Comparison of ENCODE assay signal across 18 cellular contexts in the genomic region with DNA sequence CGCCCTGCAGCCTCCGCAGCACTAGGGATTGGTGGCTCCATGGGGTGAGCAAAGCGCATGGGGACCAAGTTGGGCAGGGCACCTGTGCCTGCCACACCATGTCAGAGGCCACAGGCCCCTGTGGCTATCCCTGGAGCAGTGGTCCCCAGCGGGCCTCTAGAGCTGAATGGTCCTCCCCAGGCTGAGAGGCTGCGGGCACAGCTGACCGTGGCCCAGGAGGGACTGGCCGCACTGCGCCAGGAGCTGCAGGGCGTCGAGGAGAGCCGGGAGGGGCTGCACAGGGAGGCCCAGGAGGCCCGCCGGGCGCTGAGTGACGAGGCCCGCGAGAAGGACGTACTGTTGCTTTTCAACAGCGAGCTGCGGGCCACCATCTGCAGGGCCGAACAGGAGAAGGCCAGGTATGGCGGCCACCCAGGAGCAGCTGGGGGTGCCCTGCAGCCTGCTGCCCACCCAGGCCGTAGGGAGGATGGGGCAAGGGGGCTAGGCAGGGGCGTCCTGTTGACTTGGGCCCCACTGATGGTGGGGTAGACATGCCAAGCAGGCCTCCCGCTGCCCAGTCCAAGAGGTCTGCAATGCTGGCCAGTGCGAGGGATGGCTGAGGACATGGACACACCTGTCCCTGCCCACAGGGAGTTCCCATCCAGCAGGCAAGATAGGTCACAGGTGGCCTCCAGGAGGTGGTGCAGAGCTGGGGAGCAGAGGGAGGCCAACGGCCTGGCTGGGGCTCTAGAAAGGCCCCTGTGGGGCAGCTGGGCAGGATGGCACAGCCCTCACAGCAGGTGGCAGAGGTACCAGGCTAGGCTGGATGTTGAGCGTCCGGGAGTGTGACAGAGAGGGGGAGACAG. TPM values are rescaled to one million over a fixed set of nuclear protein-coding genes. Genes with fewer than 3 reads are reported as not detected.
DNase-seq lines count a peak whose midpoint lies in the region; ATAC-seq and TF ChIP-seq lines count a peak whose summit lies in the region.
"Had no signal": no experiment of that assay in that cellular context is flagged by ENCODE, and none has a peak within 500 bp of the region (broad histone marks: within the 10 kb centered on the region; RNA-seq: fewer than 3 reads in every experiment).

No MANE protein-coding gene starts in this region.

- ATAC-seq in SK-N-SH treated with all-trans-retinoic acid at 6 μM for 48 hours (no peak), left lung (no peak), sciatic nerve (no peak)
- ATAC-seq: activated T-helper 17 cell treated with anti-CD3 and anti-CD28 coated beads, Interleukin-2, amount 50 U/mL, for 72 hours had no signal

- TF ChIP-seq CTCF in SK-N-SH (IDR thresholded peaks at IDR 0.05) (no peak), Peyer's patch (IDR thresholded peaks at IDR 0.05) (no peak), left lung (IDR thresholded peaks at IDR 0.05) (no peak)

- no peak for TF ChIP-seq EP300 in SK-N-SH (IDR thresholded peaks at IDR 0.05; ENCODE audit: borderline replicate concordance in 1 of 2, low read depth in 1 of 2, low read length in 1 of 2)

- DNase-seq in SK-N-SH (peak; percentile 30), Peyer's patch (peak in 2 of 3 donors; percentile 43 to 44), left lung (peak; percentile 30 to 71), sciatic nerve (ENCODE audit: low spot score) (peak; percentile 58), iPS-NIHi7 (ENCODE audit: extremely low spot score) (no peak), NCI-H510A treated with DMSO at 0.1 percent for 48 hours (lab: John Stamatoyannopoulos, UW) (no peak)
- no peak for DNase-seq in stimulated activated naive CD4-positive, alpha-beta T cell (lab: John Stamatoyannopoulos, UW)
- DNase-seq: DMS79 treated with DMSO at 0.1 percent for 48 hours, KG1, kidney glomerular epithelial cell, NCI-H2081, NCI-H69, transverse colon had no signal

- no peaks in the 10 kb centered on the region for H3K79me2 ChIP-seq in SK-N-SH (ENCODE audit: insufficient read depth)

- H3F3A ChIP-seq in SK-N-SH (replicated peaks; ENCODE audit: insufficient read depth): no peaks in the 10 kb centered on the region

- H3K4me2 ChIP-seq in SK-N-SH: no peak overlapping the region

- H2AFZ ChIP-seq in SK-N-SH (ENCODE audit: low read depth): no peak overlapping the region

- H3K27me3 ChIP-seq in SK-N-SH (ENCODE audit: insufficient read depth) (no peaks in the 10 kb centered on the region), Peyer's patch (no peaks in the 10 kb centered on the region), left lung (no peaks in the 10 kb centered on the region)
- H3K27me3 ChIP-seq: transverse colon had no signal

- H3K9me3 ChIP-seq in SK-N-SH: no peaks in the 10 kb centered on the region
- H3K9me3 ChIP-seq in Peyer's patch: no peaks in the 10 kb centered on the region
- no peaks in the 10 kb centered on the region for H3K9me3 ChIP-seq in left lung
- H3K9me3 ChIP-seq: transverse colon had no signal

- H4K20me1 ChIP-seq in SK-N-SH (ENCODE audit: insufficient read depth): no peaks in the 10 kb centered on the region

- CTCF ChIA-PET in SK-N-SH (lab: Yijun Ruan, JAX): interaction anchor here (3.6 kb wide), 1 partner anchor 50 kb away, joined by 11 read pairs; no protein-coding TSS in a partner anchor

- WGBS in SK-N-SH (ENCODE audit: low lambda C conversion rate): 82% methylated on average over 15 of the region's 29 CpGs

- TF ChIP-seq POLR2A in Peyer's patch (IDR thresholded peaks at IDR 0.05): no peak

- TF ChIP-seq RAD21 in SK-N-SH (IDR thresholded peaks at IDR 0.05; ENCODE audit: low read length): no peak

- peaks cover 0 to 32% of the 10 kb centered on the region in 2 experiments; a peak in 1 of 4 replicates for H3K4me1 ChIP-seq in SK-N-SH (ENCODE audit: control insufficient read depth in 1 of 2, insufficient read depth in 2 of 2, low read depth in 1 of 2, low read length in 1 of 2)
- peaks cover 0 to 32% (median 0%) of the 10 kb centered on the region in 4 donors for H3K4me1 ChIP-seq in Peyer's patch
- peaks cover 0 to 27% of the 10 kb centered on the region in 2 donors for H3K4me1 ChIP-seq in left lung

- POLR2A ChIA-PET in SK-N-SH (lab: Yijun Ruan, JAX): no interaction called here

- H3K36me3 ChIP-seq in SK-N-SH (replicated peaks in 1 of 2; ENCODE audit: control insufficient read depth in 1 of 2, insufficient read depth in 2 of 2, low read length in 1 of 2) (no peaks in the 10 kb centered on the region), Peyer's patch (no peaks in the 10 kb centered on the region), left lung (no peaks in the 10 kb centered on the region)
- H3K36me3 ChIP-seq: transverse colon had no signal

- intact Hi-C loops in left lung (cut with DNase I) (no loop called here), sciatic nerve (cut with DNase I) (loop anchor here (10.0 kb wide), 1 partner anchor 1529 kb away; no protein-coding TSS in a partner anchor)

- no peak overlapping the region for H3K4me3 ChIP-seq in SK-N-SH (ENCODE audit: low read depth in 2 of 2, low read length in 1 of 2)
- no peak overlapping the region for H3K4me3 ChIP-seq in Peyer's patch
- H3K4me3 ChIP-seq in left lung: no peak overlapping the region
- H3K4me3 ChIP-seq: transverse colon had no signal

- no peak overlapping the region for H3K9ac ChIP-seq in SK-N-SH

- H3K27ac ChIP-seq in SK-N-SH (ENCODE audit: low read depth in 2 of 2, low read length in 1 of 2) (no peak overlapping the region), Peyer's patch (peak overlapping the region in 3 of 4 donors; percentile 57 to 86 (median 70)), left lung (no peak overlapping the region)
- H3K27ac ChIP-seq: C4-2B had no signal

- H3K9me2 ChIP-seq in SK-N-SH: no peaks in the 10 kb centered on the region

TF ChIP-seq in SK-N-SH, 30 proteins besides CTCF, POLR2A, EP300 and RAD21 (continues in another document):
- TF ChIP-seq, protein P1, sequence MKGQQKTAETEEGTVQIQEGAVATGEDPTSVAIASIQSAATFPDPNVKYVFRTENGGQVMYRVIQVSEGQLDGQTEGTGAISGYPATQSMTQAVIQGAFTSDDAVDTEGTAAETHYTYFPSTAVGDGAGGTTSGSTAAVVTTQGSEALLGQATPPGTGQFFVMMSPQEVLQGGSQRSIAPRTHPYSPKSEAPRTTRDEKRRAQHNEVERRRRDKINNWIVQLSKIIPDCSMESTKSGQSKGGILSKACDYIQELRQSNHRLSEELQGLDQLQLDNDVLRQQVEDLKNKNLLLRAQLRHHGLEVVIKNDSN (IDR thresholded peaks at IDR 0.05; ENCODE audit: borderline replicate concordance, low read depth): no peak
- no peak for TF ChIP-seq FOXJ3 (CRISPR knock-in tag; IDR thresholded peaks at IDR 0.05)
- TF ChIP-seq, protein P2, sequence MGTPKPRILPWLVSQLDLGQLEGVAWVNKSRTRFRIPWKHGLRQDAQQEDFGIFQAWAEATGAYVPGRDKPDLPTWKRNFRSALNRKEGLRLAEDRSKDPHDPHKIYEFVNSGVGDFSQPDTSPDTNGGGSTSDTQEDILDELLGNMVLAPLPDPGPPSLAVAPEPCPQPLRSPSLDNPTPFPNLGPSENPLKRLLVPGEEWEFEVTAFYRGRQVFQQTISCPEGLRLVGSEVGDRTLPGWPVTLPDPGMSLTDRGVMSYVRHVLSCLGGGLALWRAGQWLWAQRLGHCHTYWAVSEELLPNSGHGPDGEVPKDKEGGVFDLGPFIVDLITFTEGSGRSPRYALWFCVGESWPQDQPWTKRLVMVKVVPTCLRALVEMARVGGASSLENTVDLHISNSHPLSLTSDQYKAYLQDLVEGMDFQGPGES (IDR thresholded peaks at IDR 0.05; ENCODE audit: low read depth, low read length): no peak

TF ChIP-seq in SK-N-SH treated with all-trans-retinoic acid at 6 μM for 48 hours, 23 proteins besides CTCF, POLR2A, EP300 and RAD21 (continues in another document):
- TF ChIP-seq, protein P3, sequence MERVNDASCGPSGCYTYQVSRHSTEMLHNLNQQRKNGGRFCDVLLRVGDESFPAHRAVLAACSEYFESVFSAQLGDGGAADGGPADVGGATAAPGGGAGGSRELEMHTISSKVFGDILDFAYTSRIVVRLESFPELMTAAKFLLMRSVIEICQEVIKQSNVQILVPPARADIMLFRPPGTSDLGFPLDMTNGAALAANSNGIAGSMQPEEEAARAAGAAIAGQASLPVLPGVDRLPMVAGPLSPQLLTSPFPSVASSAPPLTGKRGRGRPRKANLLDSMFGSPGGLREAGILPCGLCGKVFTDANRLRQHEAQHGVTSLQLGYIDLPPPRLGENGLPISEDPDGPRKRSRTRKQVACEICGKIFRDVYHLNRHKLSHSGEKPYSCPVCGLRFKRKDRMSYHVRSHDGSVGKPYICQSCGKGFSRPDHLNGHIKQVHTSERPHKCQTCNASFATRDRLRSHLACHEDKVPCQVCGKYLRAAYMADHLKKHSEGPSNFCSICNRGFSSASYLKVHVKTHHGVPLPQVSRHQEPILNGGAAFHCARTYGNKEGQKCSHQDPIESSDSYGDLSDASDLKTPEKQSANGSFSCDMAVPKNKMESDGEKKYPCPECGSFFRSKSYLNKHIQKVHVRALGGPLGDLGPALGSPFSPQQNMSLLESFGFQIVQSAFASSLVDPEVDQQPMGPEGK (CRISPR knock-in tag; IDR thresholded peaks at IDR 0.05; ENCODE audit: borderline replicate concordance): no peak
- no peak for TF ChIP-seq RARB (CRISPR knock-in tag; IDR thresholded peaks at IDR 0.05)
- TF ChIP-seq ZNF8 (CRISPR knock-in tag; IDR thresholded peaks at IDR 0.05): no peak
- TF ChIP-seq, protein P4, sequence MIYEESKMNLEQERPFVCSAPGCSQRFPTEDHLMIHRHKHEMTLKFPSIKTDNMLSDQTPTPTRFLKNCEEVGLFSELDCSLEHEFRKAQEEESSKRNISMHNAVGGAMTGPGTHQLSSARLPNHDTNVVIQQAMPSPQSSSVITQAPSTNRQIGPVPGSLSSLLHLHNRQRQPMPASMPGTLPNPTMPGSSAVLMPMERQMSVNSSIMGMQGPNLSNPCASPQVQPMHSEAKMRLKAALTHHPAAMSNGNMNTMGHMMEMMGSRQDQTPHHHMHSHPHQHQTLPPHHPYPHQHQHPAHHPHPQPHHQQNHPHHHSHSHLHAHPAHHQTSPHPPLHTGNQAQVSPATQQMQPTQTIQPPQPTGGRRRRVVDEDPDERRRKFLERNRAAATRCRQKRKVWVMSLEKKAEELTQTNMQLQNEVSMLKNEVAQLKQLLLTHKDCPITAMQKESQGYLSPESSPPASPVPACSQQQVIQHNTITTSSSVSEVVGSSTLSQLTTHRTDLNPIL (CRISPR knock-in tag; IDR thresholded peaks at IDR 0.05; ENCODE audit: low read depth): no peak
- TF ChIP-seq ZFP3 (CRISPR knock-in tag; IDR thresholded peaks at IDR 0.05): no peak
- TF ChIP-seq ZC3H10 (CRISPR knock-in tag; IDR thresholded peaks at IDR 0.05): no peak

RNA-seq across cellular contexts. Expression of a gene that starts 34.8 kb away (rescaled TPM):
- 0.03 TPM in 2 replicates for polyA plus RNA-seq in SK-N-SH (2012; rRNA removed)
- 0.05 and 0.09 TPM in 2 replicates for polyA plus RNA-seq in SK-N-SH (2012; cell fraction: cytosol; rRNA removed)
- 0.12 and 0.26 TPM in 2 replicates for polyA plus RNA-seq in SK-N-SH (2012; cell fraction: nucleus; rRNA removed)
- total RNA-seq in Peyer's patch (10 to 100 TPM in 3 of 4 donors, 1 to 10 TPM in 1; 6.8 to 83.3 (median 25.2) TPM), left lung (10 to 100 TPM; 36.4 to 48.2 TPM), sciatic nerve (148 TPM)

RNA-seq across cellular contexts. Expression of a gene that starts 57.5 kb away (rescaled TPM):
- not detected in 2 replicates for polyA plus RNA-seq in SK-N-SH (2012; rRNA removed)
- polyA plus RNA-seq in SK-N-SH (2012; cell fraction: cytosol; rRNA removed): not detected in 2 replicates
- 0.01 and 0.06 TPM in 2 replicates for polyA plus RNA-seq in SK-N-SH (2012; cell fraction: nucleus; rRNA removed)
- under 1 TPM in 2 of 4 donors, not detected in 2; 0.27 to 0.83 TPM for total RNA-seq in Peyer's patch
- total RNA-seq in left lung: 1 to 10 TPM in 1 of 2 donors, under 1 TPM in 1; 0.32 to 2.3 TPM
- total RNA-seq in sciatic nerve: 0.18 TPM
- total RNA-seq: activated CD4-positive, alpha-beta T cell treated with anti-CD3 and anti-CD28 coated beads, Interleukin-2, amount 10 ng/mL, durations not matched to agents 7 days and 5 days; activated T-helper 17 cell treated with anti-CD3 and anti-CD28 coated beads, Interleukin-2, amount 50 U/mL, for 72 hours; H4; transverse colon had no signal

Comparison
In these comparisons a context has a peak if more than half of its experiments do, and no peak if none do; other contexts are left out.
1. DNase-seq: peak in SK-N-SH (single experiment), Peyer's patch (2 of 3), left lung (2 of 2) and sciatic nerve (single experiment); none in iPS-NIHi7 (single experiment), stimulated activated naive CD4-positive, alpha-beta T cell (0 of 6) and NCI-H510A treated with DMSO at 0.1 percent for 48 hours (single experiment).
2. H3K27ac ChIP-seq: peak in Peyer's patch (3 of 4); none in SK-N-SH (0 of 2) and left lung (0 of 2).